Comparison of ENCODE assay signal across 8 cellular contexts in genomic region chr18:2881490-2882195, GRCh38. TPM values are rescaled to one million over a fixed set of nuclear protein-coding genes. Genes with fewer than 3 reads are reported as not detected.
DNase-seq lines count a peak whose midpoint lies in the region; ATAC-seq and TF ChIP-seq lines count a peak whose summit lies in the region.

No MANE protein-coding gene starts in this region.

- H3K27me3 Mint-ChIP-seq in activated CD8-positive, alpha-beta T cell treated with anti-CD3 and anti-CD28 coated beads for 36 hours, result no peaks in the 10 kb centered on the region

- no peak for TF ChIP-seq CTCF in activated CD8-positive, alpha-beta T cell treated with anti-CD3 and anti-CD28 coated beads for 36 hours (IDR thresholded peaks at IDR 0.05)
- TF ChIP-seq CTCF in sigmoid colon (IDR thresholded peaks at IDR 0.05), result no peak

- H3K4me3 ChIP-seq in sigmoid colon, result no peak overlapping the region

- peaks cover 30% of the 10 kb centered on the region for H3K4me1 Mint-ChIP-seq in activated CD8-positive, alpha-beta T cell treated with anti-CD3 and anti-CD28 coated beads for 36 hours (ENCODE audit: low read depth)

- H3K36me3 ChIP-seq in sigmoid colon, result no peaks in the 10 kb centered on the region

- ATAC-seq in activated CD8-positive, alpha-beta T cell treated with anti-CD3 and anti-CD28 coated beads for 36 hours, result no peak
- no peak for ATAC-seq in GM18858 (IDR thresholded peaks at IDR 0.05; ENCODE audit: unreplicated experiment)

- intact Hi-C loops in activated CD8-positive, alpha-beta T cell treated with anti-CD3 and anti-CD28 coated beads for 36 hours (cut with micrococcal nuclease), result no loop called here
- intact Hi-C loops in sigmoid colon (cut with DNase I), result no loop called here

- POLR2A ChIA-PET in activated CD8-positive, alpha-beta T cell treated with anti-CD3 and anti-CD28 coated beads for 36 hours (lab: Charles Lee), result interaction anchor here (2.2 kb wide), 1 partner anchor 32 kb away, joined by 6 read pairs; no protein-coding TSS in a partner anchor

- TF ChIP-seq EP300 in sigmoid colon (IDR thresholded peaks at IDR 0.05), result no peak

- peaks cover 6% of the 10 kb centered on the region for H3K9me3 Mint-ChIP-seq in activated CD8-positive, alpha-beta T cell treated with anti-CD3 and anti-CD28 coated beads for 36 hours

- H3K4me1 ChIP-seq in sigmoid colon, result peaks cover 0 to 7% (median 0%) of the 10 kb centered on the region in 4 donors

- DNase-seq in DMS79 treated with DMSO at 0.1 percent for 48 hours (lab: John Stamatoyannopoulos, UW) (peak; percentile 90), glomerular visceral epithelial cell (ENCODE audit: extremely low spot score) (peak; percentile 85), sigmoid colon (peak; percentile 85), HT-29 (ENCODE audit: low spot score) (no peak), NCI-H146 treated with DMSO at 0.1 percent for 48 hours (lab: John Stamatoyannopoulos, UW; ENCODE audit: unreplicated experiment) (no peak)
- peak; percentile 8 for DNase-seq in activated CD8-positive, alpha-beta T cell treated with anti-CD3 and anti-CD28 coated beads for 36 hours
- DNase-seq in activated CD4-positive, CD25-positive, alpha-beta regulatory T cell treated with anti-CD3 and anti-CD28 coated beads, Interleukin-2, amount 50 U/mL, for 72 hours, result no peak

- H3K27ac ChIP-seq in sigmoid colon, result peak overlapping the region in 2 of 4 donors; percentile 54 to 55

- peak overlapping the region; percentile 35 for H3K4me3 Mint-ChIP-seq in activated CD8-positive, alpha-beta T cell treated with anti-CD3 and anti-CD28 coated beads for 36 hours

- peak overlapping the region; percentile 34 for H3K27ac Mint-ChIP-seq in activated CD8-positive, alpha-beta T cell treated with anti-CD3 and anti-CD28 coated beads for 36 hours

- CTCF ChIA-PET in activated CD8-positive, alpha-beta T cell treated with anti-CD3 and anti-CD28 coated beads for 36 hours (lab: Charles Lee), result no interaction called here

- TF ChIP-seq POLR2A in sigmoid colon (IDR thresholded peaks at IDR 0.05), result no peak

- H3K36me3 Mint-ChIP-seq in activated CD8-positive, alpha-beta T cell treated with anti-CD3 and anti-CD28 coated beads for 36 hours (ENCODE audit: low read depth), result peaks cover 3% of the 10 kb centered on the region

- no peaks in the 10 kb centered on the region for H3K27me3 ChIP-seq in sigmoid colon

- 77 to 80% methylated on average over 18 of the region's 18 CpGs for WGBS in sigmoid colon, 2 donors

- H3K9me3 ChIP-seq in sigmoid colon, result no peaks in the 10 kb centered on the region

RNA-seq across cellular contexts. Expression of gene EMILIN2, which starts 34.8 kb away (rescaled TPM):
- total RNA-seq in activated CD8-positive, alpha-beta T cell treated with anti-CD3 and anti-CD28 coated beads for 36 hours, result 10 to 100 TPM; 17.3 to 19.4 TPM
- total RNA-seq in sigmoid colon, result 10 to 100 TPM in 2 of 4 donors, 1 to 10 TPM in 2; 6.1 to 12.0 (median 10.4) TPM
- polyA plus RNA-seq in sigmoid colon, result 10 to 100 TPM in 1 of 3 donors, 1 to 10 TPM in 2; 4.8 to 12.0 (median 9.5) TPM
- 33.0 and 48.0 TPM in 2 replicates for total RNA-seq in HT-29 (2014; rRNA removed; shearing (Covaris generic))

Comparison
In these comparisons a context has a peak if more than half of its experiments do, and no peak if none do; other contexts are left out.
1. DNase-seq: peak in DMS79 treated with DMSO at 0.1 percent for 48 hours (single experiment), activated CD8-positive, alpha-beta T cell treated with anti-CD3 and anti-CD28 coated beads for 36 hours (single experiment), glomerular visceral epithelial cell (single experiment) and sigmoid colon (single experiment); none in HT-29 (single experiment), activated CD4-positive, CD25-positive, alpha-beta regulatory T cell treated with anti-CD3 and anti-CD28 coated beads, Interleukin-2, amount 50 U/mL, for 72 hours (single experiment) and NCI-H146 treated with DMSO at 0.1 percent for 48 hours (single experiment).